8 cellular contexts compared by ENCODE assay signal in genomic region chr5:65926893-65927292, GRCh38. TPM values are rescaled to one million over a fixed set of nuclear protein-coding genes. Genes with fewer than 3 reads are reported as not detected.
DNase-seq lines count a peak whose midpoint lies in the region; ATAC-seq, FAIRE-seq and TF ChIP-seq lines count a peak whose summit lies in the region.

No MANE protein-coding gene starts in this region.

- peak overlapping the region; percentile 85 for H3K4me3 Mint-ChIP-seq in activated CD4-positive, alpha-beta T cell treated with anti-CD3 and anti-CD28 coated beads for 36 hours
- H3K4me3 Mint-ChIP-seq in natural killer cell = peak overlapping the region; percentile 99

- H3K4me1 ChIP-seq in ectodermal cell (ENCODE audit: control insufficient read depth, insufficient read depth, low read length) = peaks cover 8% of the 10 kb centered on the region

- WGBS in ectodermal cell, 2 experiments = 0 to 2% methylated on average over 11 to 14 of the region's 16 CpGs

- intact Hi-C loops in activated CD4-positive, alpha-beta T cell treated with anti-CD3 and anti-CD28 coated beads for 36 hours (cut with DNase I, micrococcal nuclease) = loop anchor here (1.0 to 10.0 kb wide), 13 partner anchors 34 to 898 kb away; partner anchors contain the start of genes CENPK (in 2 of the 2), PPWD1 (in 2 of the 2), NLN (in 1 of the 2) and SGTB (in 1 of the 2)
- intact Hi-C loops in natural killer cell (cut with micrococcal nuclease) = loop anchor here (1.0 to 10.0 kb wide), 4 partner anchors 35 to 1240 kb away; partner anchors contain the start of gene SREK1

- H3K36me3 ChIP-seq in ectodermal cell (ENCODE audit: control insufficient read depth, insufficient read depth, low read length) = no peaks in the 10 kb centered on the region

- peak; percentile 29 for DNase-seq in activated CD4-positive, alpha-beta T cell treated with anti-CD3 and anti-CD28 coated beads for 36 hours
- DNase-seq in activated CD4-positive, alpha-beta T cell treated with anti-CD3 and anti-CD28 coated beads for 1 hour = no peak
- DNase-seq in RKO (ENCODE audit: low spot score) = peak; percentile 52
- DNase-seq in natural killer cell = no peak
- no peak for DNase-seq in HTR-8/SVneo (ENCODE audit: insufficient read length, low spot score)

- CTCF ChIA-PET in activated CD4-positive, alpha-beta T cell treated with anti-CD3 and anti-CD28 coated beads for 36 hours (lab: Charles Lee) = no interaction called here

- ATAC-seq in activated CD4-positive, alpha-beta T cell treated with anti-CD3 and anti-CD28 coated beads for 36 hours = no peak
- ATAC-seq in natural killer cell (no peak), HG03342 (IDR thresholded peaks at IDR 0.05; ENCODE audit: unreplicated experiment) (no peak), GM18519 (IDR thresholded peaks at IDR 0.05; ENCODE audit: low FRiP score, unreplicated experiment) (no peak)

- no peak for TF ChIP-seq CTCF in natural killer cell (IDR thresholded peaks at IDR 0.05)

- H3K4me1 Mint-ChIP-seq in activated CD4-positive, alpha-beta T cell treated with anti-CD3 and anti-CD28 coated beads for 36 hours = peaks cover 36% of the 10 kb centered on the region
- peaks cover 46 to 71% of the 10 kb centered on the region in 2 donors for H3K4me1 Mint-ChIP-seq in natural killer cell

- FAIRE-seq in HTR-8/SVneo (lab: Jason Lieb, UNC) = no peak

- H3K4me3 ChIP-seq in ectodermal cell (ENCODE audit: insufficient read depth, low read depth, low read length) = peak overlapping the region; percentile 80

- H3K27me3 Mint-ChIP-seq in activated CD4-positive, alpha-beta T cell treated with anti-CD3 and anti-CD28 coated beads for 36 hours = no peaks in the 10 kb centered on the region
- no peaks in the 10 kb centered on the region for H3K27me3 Mint-ChIP-seq in natural killer cell (ENCODE audit: low read depth in 2 of 2)

- no peaks in the 10 kb centered on the region for H3K9me3 Mint-ChIP-seq in activated CD4-positive, alpha-beta T cell treated with anti-CD3 and anti-CD28 coated beads for 36 hours (ENCODE audit: low read depth)
- no peaks in the 10 kb centered on the region for H3K9me3 Mint-ChIP-seq in natural killer cell

- peak overlapping the region; percentile 98 for H3K27ac Mint-ChIP-seq in activated CD4-positive, alpha-beta T cell treated with anti-CD3 and anti-CD28 coated beads for 36 hours
- H3K27ac Mint-ChIP-seq in natural killer cell = peak overlapping the region; percentile 89 to 96

- no peak overlapping the region for H3K27ac ChIP-seq in ectodermal cell (ENCODE audit: insufficient read depth, low read depth, low read length, poor library complexity, severe bottlenecking)

- no peaks in the 10 kb centered on the region for H3K9me3 ChIP-seq in ectodermal cell (ENCODE audit: control insufficient read depth, low read length)

- peaks cover 16% of the 10 kb centered on the region for H3K27me3 ChIP-seq in ectodermal cell (ENCODE audit: control insufficient read depth, insufficient read depth, low read length, poor library complexity, severe bottlenecking)

- POLR2A ChIA-PET in activated CD4-positive, alpha-beta T cell treated with anti-CD3 and anti-CD28 coated beads for 36 hours (lab: Charles Lee) = interaction anchor here (0.5 to 0.7 kb wide), 2 partner anchors 25 to 51 kb away, joined by 3 to 4 read pairs; no protein-coding TSS in a partner anchor

- peaks cover 5% of the 10 kb centered on the region for H3K36me3 Mint-ChIP-seq in activated CD4-positive, alpha-beta T cell treated with anti-CD3 and anti-CD28 coated beads for 36 hours (ENCODE audit: low read depth)
- H3K36me3 Mint-ChIP-seq in natural killer cell = no peaks in the 10 kb centered on the region

RNA-seq across cellular contexts. Expression of gene ERBIN, which starts 0.5 kb away (rescaled TPM):
- 10 to 100 TPM; 44.8 to 52.3 TPM for total RNA-seq in activated CD4-positive, alpha-beta T cell treated with anti-CD3 and anti-CD28 coated beads for 36 hours
- 34.4 TPM for polyA plus RNA-seq in ectodermal cell (2013, experiment 1 of 4)
- polyA plus RNA-seq in ectodermal cell (2013, experiment 2 of 4) = 40.2 TPM
- polyA plus RNA-seq in ectodermal cell (2013, experiment 3 of 4) = 26.7 TPM
- 30.6 TPM for polyA plus RNA-seq in ectodermal cell (2013, experiment 4 of 4)
- total RNA-seq in natural killer cell = 100 to 1,000 TPM; 153 to 171 (median 166) TPM

Comparison
In these comparisons a context has a peak if more than half of its experiments do, and no peak if none do; other contexts are left out.
1. DNase-seq: peak in activated CD4-positive, alpha-beta T cell treated with anti-CD3 and anti-CD28 coated beads for 36 hours (single experiment) and RKO (single experiment); none in activated CD4-positive, alpha-beta T cell treated with anti-CD3 and anti-CD28 coated beads for 1 hour (single experiment), natural killer cell (single experiment) and HTR-8/SVneo (single experiment).